Comparison of ENCODE assay signal across 10 cellular contexts in genomic region chr3:23159929-23160328, GRCh38. TPM values are rescaled to one million over a fixed set of nuclear protein-coding genes. Genes with fewer than 3 reads are reported as not detected.
DNase-seq lines count a peak whose midpoint lies in the region; TF ChIP-seq lines count a peak whose summit lies in the region.
"Had no signal": no experiment of that assay in that cellular context is flagged by ENCODE, and none has a peak within 500 bp of the region (broad histone marks: within the 10 kb centered on the region; RNA-seq: fewer than 3 reads in every experiment).

No MANE protein-coding gene starts in this region.

- H3K27me3 ChIP-seq in BJ (ENCODE audit: control insufficient read depth, insufficient read depth, low read length) (no peaks in the 10 kb centered on the region), Karpas-422 (ENCODE audit: low read length) (no peaks in the 10 kb centered on the region), dorsolateral prefrontal cortex (no peaks in the 10 kb centered on the region)
- H3K27me3 ChIP-seq: transverse colon had no signal

- CTCF ChIA-PET in BJ (lab: Yijun Ruan, JAX): no interaction called here

- no peak overlapping the region for H2AFZ ChIP-seq in Karpas-422 (ENCODE audit: low read length)

- H4K20me1 ChIP-seq in Karpas-422 (ENCODE audit: insufficient read depth, low read depth, low read length): no peaks in the 10 kb centered on the region

- TF ChIP-seq CTCF in BJ (IDR thresholded peaks at IDR 0.05; ENCODE audit: insufficient read depth, low read depth, low read length) (no peak), dorsolateral prefrontal cortex (IDR thresholded peaks at IDR 0.05 in 54 of 56, conservative IDR thresholded peaks at IDR 0.05 in 2 of 56; ENCODE audit: low read depth in 1 of 56, partially characterized antibody in 56 of 56) (no peak)

- DNase-seq in BJ (ENCODE audit: low read depth) (peak; percentile 64), LHCN-M2 (ENCODE audit: low read depth) (peak; percentile 89), dermis blood vessel endothelial cell (peak; percentile 78), myocyte (ENCODE audit: low read depth) (peak; percentile 75), DMS79 (lab: John Stamatoyannopoulos, UW) (no peak), NOMO-1 treated with DMSO at 0.1 percent for 48 hours (lab: John Stamatoyannopoulos, UW; ENCODE audit: unreplicated experiment) (no peak), Karpas-422 (no peak), dorsolateral prefrontal cortex (no peak)
- DNase-seq: DMS 273 treated with DMSO at 0.1 percent for 48 hours, transverse colon had no signal

- H3K36me3 ChIP-seq in BJ (ENCODE audit: control insufficient read depth, insufficient read depth, low read length): no peaks in the 10 kb centered on the region
- no peaks in the 10 kb centered on the region for H3K36me3 ChIP-seq in Karpas-422 (ENCODE audit: insufficient read depth, low read length)
- H3K36me3 ChIP-seq: transverse colon had no signal

- H3K4me1 ChIP-seq in Karpas-422 (ENCODE audit: low read length): no peaks in the 10 kb centered on the region

- no peaks in the 10 kb centered on the region for H3K9me3 ChIP-seq in Karpas-422 (ENCODE audit: low read length)
- H3K9me3 ChIP-seq: transverse colon had no signal

- H3K4me2 ChIP-seq in Karpas-422 (ENCODE audit: low read depth, low read length, poor library complexity, severe bottlenecking): no peak overlapping the region

- no peak overlapping the region for H3K4me3 ChIP-seq in BJ (ENCODE audit: low read depth, low read length)
- no peak overlapping the region for H3K4me3 ChIP-seq in Karpas-422 (ENCODE audit: low read length)
- no peak overlapping the region for H3K4me3 ChIP-seq in dorsolateral prefrontal cortex
- H3K4me3 ChIP-seq: transverse colon had no signal

- no peak overlapping the region for H3K27ac ChIP-seq in Karpas-422 (ENCODE audit: low read length)
- no peak overlapping the region for H3K27ac ChIP-seq in dorsolateral prefrontal cortex
- H3K27ac ChIP-seq: transverse colon had no signal

- no peak overlapping the region for H3K9ac ChIP-seq in Karpas-422 (ENCODE audit: low read length)

- no peaks in the 10 kb centered on the region for H3K9me2 ChIP-seq in Karpas-422 (replicated peaks; ENCODE audit: insufficient read depth, low read length)

- intact Hi-C loops in dorsolateral prefrontal cortex (cut with DNase I): loop anchor here in 1 of 2 donors (10.0 kb wide), 1 partner anchor 225 kb away; no protein-coding TSS in a partner anchor

- no peaks in the 10 kb centered on the region for H3K79me2 ChIP-seq in Karpas-422 (ENCODE audit: low read length)

- POLR2A ChIA-PET in BJ (lab: Charles Lee): no interaction called here

RNA-seq across cellular contexts. Expression of gene UBE2E2, which starts 43.2 kb away (rescaled TPM):
- polyA plus RNA-seq in BJ (2011; rRNA removed): 40.2 and 41.9 TPM in 2 replicates
- polyA minus RNA-seq in BJ (2011; rRNA and poly(A)+ RNA removed): 14.6 and 18.8 TPM in 2 replicates
- total RNA-seq in LHCN-M2 (2014; rRNA removed) (32.4 and 33.1 TPM in 2 replicates), dermis blood vessel endothelial cell (28.0 and 32.2 TPM in 2 replicates), myocyte (44.3 and 58.1 TPM in 2 replicates), dorsolateral prefrontal cortex (100 to 1,000 TPM in 53 of 120 experiments, 10 to 100 TPM in 67; 50.5 to 141 (median 96.9) TPM)
- 28.8 TPM for polyA plus RNA-seq in LHCN-M2 (2012)
- 60.5 TPM for polyA plus RNA-seq in myocyte (2012)
- total RNA-seq in Karpas-422 (2014; rRNA removed; shearing (Covaris generic); ENCODE audit: low replicate concordance): 10.1 and 14.7 TPM in 2 replicates

Comparison
In these comparisons a context has a peak if more than half of its experiments do, and no peak if none do; other contexts are left out.
1. DNase-seq: peak in BJ (single experiment), LHCN-M2 (single experiment), dermis blood vessel endothelial cell (single experiment) and myocyte (single experiment); none in DMS79 (single experiment), NOMO-1 treated with DMSO at 0.1 percent for 48 hours (single experiment), Karpas-422 (single experiment) and dorsolateral prefrontal cortex (0 of 10).